ENCODE assay signal across 1 cellular context in genomic region chr3:70980646-70981031, GRCh38.
TF ChIP-seq lines count a peak whose summit lies in the region.

No MANE protein-coding gene starts in this region.

TF ChIP-seq in IMR-90, 13 proteins besides CTCF, POLR2A, EP300 and RAD21 (continued from another document):
- no peak for TF ChIP-seq ELK1 (IDR thresholded peaks at IDR 0.05; ENCODE audit: borderline replicate concordance, low read depth, low read length)
- TF ChIP-seq USF2 (IDR thresholded peaks at IDR 0.05; ENCODE audit: low read depth, low read length): no peak
- TF ChIP-seq CEBPB (IDR thresholded peaks at IDR 0.05; ENCODE audit: low read depth, low read length): no peak
